In the genomic region with DNA sequence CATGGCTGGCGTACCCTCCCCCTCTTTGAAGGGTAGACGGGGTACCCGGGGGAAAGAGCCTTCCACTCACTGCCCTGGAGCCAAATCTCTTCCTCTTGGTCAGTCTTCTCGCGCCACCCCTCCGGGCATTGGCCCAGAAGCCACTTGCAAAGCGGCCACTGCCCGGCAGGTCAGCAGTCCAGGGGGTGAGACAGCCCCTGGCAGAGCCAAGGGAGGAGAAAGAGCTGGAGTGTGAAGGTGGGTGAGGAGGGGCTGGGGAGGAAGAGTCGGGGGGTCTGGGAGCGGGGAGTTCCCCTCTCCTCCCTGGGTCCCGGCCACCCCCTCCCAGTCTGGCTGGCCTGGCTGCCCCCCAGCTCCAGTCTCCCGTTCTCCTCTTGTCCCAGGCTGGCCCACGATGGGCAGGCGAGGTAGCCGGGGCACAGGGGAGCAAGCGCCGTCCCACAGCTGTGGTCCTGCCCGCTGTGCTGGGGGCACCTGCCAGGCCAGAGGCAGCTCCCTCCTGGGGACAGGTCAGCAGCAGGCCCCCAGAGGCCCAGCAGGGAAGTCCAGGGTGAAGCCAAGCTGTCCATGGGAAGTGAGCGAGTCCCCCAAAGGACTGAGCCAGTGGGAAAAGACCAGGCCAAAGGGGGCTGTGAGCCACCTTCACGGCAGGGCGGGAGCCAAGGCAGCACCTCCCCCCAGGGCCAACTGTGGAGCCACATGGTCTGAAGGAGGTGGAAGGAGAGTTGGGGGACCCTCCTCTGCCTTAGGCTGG, we compare ENCODE assay signal across 3 cellular contexts.
A peak's percentile ranks its signal among the peaks of the same experiment; 100 is the strongest.
TF ChIP-seq lines count a peak whose summit lies in the region.

No MANE protein-coding gene starts in this region.

TF ChIP-seq in SK-N-SH, 30 proteins besides CTCF, POLR2A, EP300 and RAD21 (continued from another document and continues in another):
- no peak for TF ChIP-seq RCOR1 (IDR thresholded peaks at IDR 0.05; ENCODE audit: low read length)
- TF ChIP-seq, protein P1, sequence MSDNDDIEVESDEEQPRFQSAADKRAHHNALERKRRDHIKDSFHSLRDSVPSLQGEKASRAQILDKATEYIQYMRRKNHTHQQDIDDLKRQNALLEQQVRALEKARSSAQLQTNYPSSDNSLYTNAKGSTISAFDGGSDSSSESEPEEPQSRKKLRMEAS (IDR thresholded peaks at IDR 0.05; ENCODE audit: low read depth) = no peak
- TF ChIP-seq, protein P2, sequence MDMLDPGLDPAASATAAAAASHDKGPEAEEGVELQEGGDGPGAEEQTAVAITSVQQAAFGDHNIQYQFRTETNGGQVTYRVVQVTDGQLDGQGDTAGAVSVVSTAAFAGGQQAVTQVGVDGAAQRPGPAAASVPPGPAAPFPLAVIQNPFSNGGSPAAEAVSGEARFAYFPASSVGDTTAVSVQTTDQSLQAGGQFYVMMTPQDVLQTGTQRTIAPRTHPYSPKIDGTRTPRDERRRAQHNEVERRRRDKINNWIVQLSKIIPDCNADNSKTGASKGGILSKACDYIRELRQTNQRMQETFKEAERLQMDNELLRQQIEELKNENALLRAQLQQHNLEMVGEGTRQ (IDR thresholded peaks at IDR 0.05; ENCODE audit: borderline replicate concordance, low read depth, low read length) = no peak
- no peak for TF ChIP-seq FOXJ3 (CRISPR knock-in tag; IDR thresholded peaks at IDR 0.05)
- TF ChIP-seq TEAD4 (IDR thresholded peaks at IDR 0.05; ENCODE audit: borderline replicate concordance, insufficient read depth) = no peak
- TF ChIP-seq CHD2 (IDR thresholded peaks at IDR 0.05; ENCODE audit: low read length, partially characterized antibody) = no peak
- TF ChIP-seq, protein P3, sequence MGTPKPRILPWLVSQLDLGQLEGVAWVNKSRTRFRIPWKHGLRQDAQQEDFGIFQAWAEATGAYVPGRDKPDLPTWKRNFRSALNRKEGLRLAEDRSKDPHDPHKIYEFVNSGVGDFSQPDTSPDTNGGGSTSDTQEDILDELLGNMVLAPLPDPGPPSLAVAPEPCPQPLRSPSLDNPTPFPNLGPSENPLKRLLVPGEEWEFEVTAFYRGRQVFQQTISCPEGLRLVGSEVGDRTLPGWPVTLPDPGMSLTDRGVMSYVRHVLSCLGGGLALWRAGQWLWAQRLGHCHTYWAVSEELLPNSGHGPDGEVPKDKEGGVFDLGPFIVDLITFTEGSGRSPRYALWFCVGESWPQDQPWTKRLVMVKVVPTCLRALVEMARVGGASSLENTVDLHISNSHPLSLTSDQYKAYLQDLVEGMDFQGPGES (IDR thresholded peaks at IDR 0.05; ENCODE audit: low read depth, low read length) = no peak
- no peak for TF ChIP-seq MXI1 (IDR thresholded peaks at IDR 0.05; ENCODE audit: low read depth, low read length)
- TF ChIP-seq RFX5 (IDR thresholded peaks at IDR 0.05; ENCODE audit: low read length) = no peak
- TF ChIP-seq RXRA (IDR thresholded peaks at IDR 0.05; ENCODE audit: borderline replicate concordance, low read depth) = no peak
- no peak for TF ChIP-seq JUND (IDR thresholded peaks at IDR 0.05)
- no peak for TF ChIP-seq ELF1 (IDR thresholded peaks at IDR 0.05)
- no peak for TF ChIP-seq MEF2A (IDR thresholded peaks at IDR 0.05; ENCODE audit: borderline replicate concordance, low read depth)
- TF ChIP-seq, protein P4, sequence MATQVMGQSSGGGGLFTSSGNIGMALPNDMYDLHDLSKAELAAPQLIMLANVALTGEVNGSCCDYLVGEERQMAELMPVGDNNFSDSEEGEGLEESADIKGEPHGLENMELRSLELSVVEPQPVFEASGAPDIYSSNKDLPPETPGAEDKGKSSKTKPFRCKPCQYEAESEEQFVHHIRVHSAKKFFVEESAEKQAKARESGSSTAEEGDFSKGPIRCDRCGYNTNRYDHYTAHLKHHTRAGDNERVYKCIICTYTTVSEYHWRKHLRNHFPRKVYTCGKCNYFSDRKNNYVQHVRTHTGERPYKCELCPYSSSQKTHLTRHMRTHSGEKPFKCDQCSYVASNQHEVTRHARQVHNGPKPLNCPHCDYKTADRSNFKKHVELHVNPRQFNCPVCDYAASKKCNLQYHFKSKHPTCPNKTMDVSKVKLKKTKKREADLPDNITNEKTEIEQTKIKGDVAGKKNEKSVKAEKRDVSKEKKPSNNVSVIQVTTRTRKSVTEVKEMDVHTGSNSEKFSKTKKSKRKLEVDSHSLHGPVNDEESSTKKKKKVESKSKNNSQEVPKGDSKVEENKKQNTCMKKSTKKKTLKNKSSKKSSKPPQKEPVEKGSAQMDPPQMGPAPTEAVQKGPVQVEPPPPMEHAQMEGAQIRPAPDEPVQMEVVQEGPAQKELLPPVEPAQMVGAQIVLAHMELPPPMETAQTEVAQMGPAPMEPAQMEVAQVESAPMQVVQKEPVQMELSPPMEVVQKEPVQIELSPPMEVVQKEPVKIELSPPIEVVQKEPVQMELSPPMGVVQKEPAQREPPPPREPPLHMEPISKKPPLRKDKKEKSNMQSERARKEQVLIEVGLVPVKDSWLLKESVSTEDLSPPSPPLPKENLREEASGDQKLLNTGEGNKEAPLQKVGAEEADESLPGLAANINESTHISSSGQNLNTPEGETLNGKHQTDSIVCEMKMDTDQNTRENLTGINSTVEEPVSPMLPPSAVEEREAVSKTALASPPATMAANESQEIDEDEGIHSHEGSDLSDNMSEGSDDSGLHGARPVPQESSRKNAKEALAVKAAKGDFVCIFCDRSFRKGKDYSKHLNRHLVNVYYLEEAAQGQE (IDR thresholded peaks at IDR 0.05; ENCODE audit: low read depth, low read length) = no peak
- no peak for TF ChIP-seq FOXM1 (IDR thresholded peaks at IDR 0.05; ENCODE audit: low read depth)

TF ChIP-seq in SK-N-SH treated with all-trans-retinoic acid at 6 μM for 48 hours, 23 proteins besides CTCF, POLR2A, EP300 and RAD21 (continued from another document and continues in another):
- TF ChIP-seq, protein P5, sequence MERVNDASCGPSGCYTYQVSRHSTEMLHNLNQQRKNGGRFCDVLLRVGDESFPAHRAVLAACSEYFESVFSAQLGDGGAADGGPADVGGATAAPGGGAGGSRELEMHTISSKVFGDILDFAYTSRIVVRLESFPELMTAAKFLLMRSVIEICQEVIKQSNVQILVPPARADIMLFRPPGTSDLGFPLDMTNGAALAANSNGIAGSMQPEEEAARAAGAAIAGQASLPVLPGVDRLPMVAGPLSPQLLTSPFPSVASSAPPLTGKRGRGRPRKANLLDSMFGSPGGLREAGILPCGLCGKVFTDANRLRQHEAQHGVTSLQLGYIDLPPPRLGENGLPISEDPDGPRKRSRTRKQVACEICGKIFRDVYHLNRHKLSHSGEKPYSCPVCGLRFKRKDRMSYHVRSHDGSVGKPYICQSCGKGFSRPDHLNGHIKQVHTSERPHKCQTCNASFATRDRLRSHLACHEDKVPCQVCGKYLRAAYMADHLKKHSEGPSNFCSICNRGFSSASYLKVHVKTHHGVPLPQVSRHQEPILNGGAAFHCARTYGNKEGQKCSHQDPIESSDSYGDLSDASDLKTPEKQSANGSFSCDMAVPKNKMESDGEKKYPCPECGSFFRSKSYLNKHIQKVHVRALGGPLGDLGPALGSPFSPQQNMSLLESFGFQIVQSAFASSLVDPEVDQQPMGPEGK (CRISPR knock-in tag; IDR thresholded peaks at IDR 0.05; ENCODE audit: borderline replicate concordance) = no peak
- no peak for TF ChIP-seq RARB (CRISPR knock-in tag; IDR thresholded peaks at IDR 0.05)
- TF ChIP-seq TOX (CRISPR knock-in tag; IDR thresholded peaks at IDR 0.05; ENCODE audit: borderline replicate concordance) = no peak
- TF ChIP-seq ESRRG (CRISPR knock-in tag; IDR thresholded peaks at IDR 0.05) = no peak
- TF ChIP-seq ZC3H10 (CRISPR knock-in tag; IDR thresholded peaks at IDR 0.05) = no peak
- TF ChIP-seq, protein P6, sequence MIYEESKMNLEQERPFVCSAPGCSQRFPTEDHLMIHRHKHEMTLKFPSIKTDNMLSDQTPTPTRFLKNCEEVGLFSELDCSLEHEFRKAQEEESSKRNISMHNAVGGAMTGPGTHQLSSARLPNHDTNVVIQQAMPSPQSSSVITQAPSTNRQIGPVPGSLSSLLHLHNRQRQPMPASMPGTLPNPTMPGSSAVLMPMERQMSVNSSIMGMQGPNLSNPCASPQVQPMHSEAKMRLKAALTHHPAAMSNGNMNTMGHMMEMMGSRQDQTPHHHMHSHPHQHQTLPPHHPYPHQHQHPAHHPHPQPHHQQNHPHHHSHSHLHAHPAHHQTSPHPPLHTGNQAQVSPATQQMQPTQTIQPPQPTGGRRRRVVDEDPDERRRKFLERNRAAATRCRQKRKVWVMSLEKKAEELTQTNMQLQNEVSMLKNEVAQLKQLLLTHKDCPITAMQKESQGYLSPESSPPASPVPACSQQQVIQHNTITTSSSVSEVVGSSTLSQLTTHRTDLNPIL (CRISPR knock-in tag; IDR thresholded peaks at IDR 0.05; ENCODE audit: low read depth) = no peak
- TF ChIP-seq CSDC2 (CRISPR knock-in tag; IDR thresholded peaks at IDR 0.05) = no peak
- TF ChIP-seq, protein P7, sequence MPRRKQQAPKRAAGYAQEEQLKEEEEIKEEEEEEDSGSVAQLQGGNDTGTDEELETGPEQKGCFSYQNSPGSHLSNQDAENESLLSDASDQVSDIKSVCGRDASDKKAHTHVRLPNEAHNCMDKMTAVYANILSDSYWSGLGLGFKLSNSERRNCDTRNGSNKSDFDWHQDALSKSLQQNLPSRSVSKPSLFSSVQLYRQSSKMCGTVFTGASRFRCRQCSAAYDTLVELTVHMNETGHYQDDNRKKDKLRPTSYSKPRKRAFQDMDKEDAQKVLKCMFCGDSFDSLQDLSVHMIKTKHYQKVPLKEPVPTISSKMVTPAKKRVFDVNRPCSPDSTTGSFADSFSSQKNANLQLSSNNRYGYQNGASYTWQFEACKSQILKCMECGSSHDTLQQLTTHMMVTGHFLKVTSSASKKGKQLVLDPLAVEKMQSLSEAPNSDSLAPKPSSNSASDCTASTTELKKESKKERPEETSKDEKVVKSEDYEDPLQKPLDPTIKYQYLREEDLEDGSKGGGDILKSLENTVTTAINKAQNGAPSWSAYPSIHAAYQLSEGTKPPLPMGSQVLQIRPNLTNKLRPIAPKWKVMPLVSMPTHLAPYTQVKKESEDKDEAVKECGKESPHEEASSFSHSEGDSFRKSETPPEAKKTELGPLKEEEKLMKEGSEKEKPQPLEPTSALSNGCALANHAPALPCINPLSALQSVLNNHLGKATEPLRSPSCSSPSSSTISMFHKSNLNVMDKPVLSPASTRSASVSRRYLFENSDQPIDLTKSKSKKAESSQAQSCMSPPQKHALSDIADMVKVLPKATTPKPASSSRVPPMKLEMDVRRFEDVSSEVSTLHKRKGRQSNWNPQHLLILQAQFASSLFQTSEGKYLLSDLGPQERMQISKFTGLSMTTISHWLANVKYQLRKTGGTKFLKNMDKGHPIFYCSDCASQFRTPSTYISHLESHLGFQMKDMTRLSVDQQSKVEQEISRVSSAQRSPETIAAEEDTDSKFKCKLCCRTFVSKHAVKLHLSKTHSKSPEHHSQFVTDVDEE (CRISPR knock-in tag; IDR thresholded peaks at IDR 0.05) = no peak
- TF ChIP-seq ZFP3 (CRISPR knock-in tag; IDR thresholded peaks at IDR 0.05) = no peak
- TF ChIP-seq TCF4 (CRISPR knock-in tag; IDR thresholded peaks at IDR 0.05; ENCODE audit: borderline replicate concordance) = no peak
- TF ChIP-seq GLIS3 (CRISPR knock-in tag; IDR thresholded peaks at IDR 0.05) = no peak

TF ChIP-seq in liver, 16 proteins besides CTCF, POLR2A, EP300 and RAD21 (continued from another document):
- TF ChIP-seq, protein P4 (IDR thresholded peaks at IDR 0.05) = no peak
- peak; percentile 73 for TF ChIP-seq TAF1 (conservative IDR thresholded peaks at IDR 0.05)
- no peak for TF ChIP-seq JUND (IDR thresholded peaks at IDR 0.05)
- TF ChIP-seq HNF4A (conservative IDR thresholded peaks at IDR 0.05) = peak; percentile 62 to 64
- TF ChIP-seq GABPA (IDR thresholded peaks at IDR 0.05 in 1 of 2, conservative IDR thresholded peaks at IDR 0.05 in 1 of 2) = no peak
- TF ChIP-seq FOXA2 (IDR thresholded peaks at IDR 0.05) = no peak
- no peak for TF ChIP-seq EGR1 (IDR thresholded peaks at IDR 0.05; ENCODE audit: low read depth in 2 of 2)
- no peak for TF ChIP-seq FOXA1 (IDR thresholded peaks at IDR 0.05)
- TF ChIP-seq NR2F2 (IDR thresholded peaks at IDR 0.05) = no peak
- TF ChIP-seq SP1 (IDR thresholded peaks at IDR 0.05) = peak; percentile 53
- TF ChIP-seq, protein P8, sequence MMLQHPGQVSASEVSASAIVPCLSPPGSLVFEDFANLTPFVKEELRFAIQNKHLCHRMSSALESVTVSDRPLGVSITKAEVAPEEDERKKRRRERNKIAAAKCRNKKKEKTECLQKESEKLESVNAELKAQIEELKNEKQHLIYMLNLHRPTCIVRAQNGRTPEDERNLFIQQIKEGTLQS (IDR thresholded peaks at IDR 0.05) = no peak
- TF ChIP-seq HNF4G (IDR thresholded peaks at IDR 0.05) = peak; percentile 25
- TF ChIP-seq, protein P9, sequence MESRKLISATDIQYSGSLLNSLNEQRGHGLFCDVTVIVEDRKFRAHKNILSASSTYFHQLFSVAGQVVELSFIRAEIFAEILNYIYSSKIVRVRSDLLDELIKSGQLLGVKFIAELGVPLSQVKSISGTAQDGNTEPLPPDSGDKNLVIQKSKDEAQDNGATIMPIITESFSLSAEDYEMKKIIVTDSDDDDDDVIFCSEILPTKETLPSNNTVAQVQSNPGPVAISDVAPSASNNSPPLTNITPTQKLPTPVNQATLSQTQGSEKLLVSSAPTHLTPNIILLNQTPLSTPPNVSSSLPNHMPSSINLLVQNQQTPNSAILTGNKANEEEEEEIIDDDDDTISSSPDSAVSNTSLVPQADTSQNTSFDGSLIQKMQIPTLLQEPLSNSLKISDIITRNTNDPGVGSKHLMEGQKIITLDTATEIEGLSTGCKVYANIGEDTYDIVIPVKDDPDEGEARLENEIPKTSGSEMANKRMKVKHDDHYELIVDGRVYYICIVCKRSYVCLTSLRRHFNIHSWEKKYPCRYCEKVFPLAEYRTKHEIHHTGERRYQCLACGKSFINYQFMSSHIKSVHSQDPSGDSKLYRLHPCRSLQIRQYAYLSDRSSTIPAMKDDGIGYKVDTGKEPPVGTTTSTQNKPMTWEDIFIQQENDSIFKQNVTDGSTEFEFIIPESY (IDR thresholded peaks at IDR 0.05) = no peak
